1 cellular context compared by ENCODE assay signal in genomic region chr15:92074161-92074560, GRCh38.
TF ChIP-seq lines count a peak whose summit lies in the region.

No MANE protein-coding gene starts in this region.

TF ChIP-seq in WTC11, 78 proteins besides CTCF, POLR2A, EP300 and RAD21 (continued from another document):
- TF ChIP-seq PREB (CRISPR knock-in tag; IDR thresholded peaks at IDR 0.05; ENCODE audit: borderline replicate concordance) (no peak), FOXP1 (CRISPR knock-in tag; IDR thresholded peaks at IDR 0.05; ENCODE audit: borderline replicate concordance) (no peak), NFATC4 (CRISPR knock-in tag; IDR thresholded peaks at IDR 0.05) (no peak), ELF4 (CRISPR knock-in tag; IDR thresholded peaks at IDR 0.05; ENCODE audit: low read depth) (no peak), JAZF1 (CRISPR knock-in tag; IDR thresholded peaks at IDR 0.05) (no peak), NFE2L1 (CRISPR knock-in tag; IDR thresholded peaks at IDR 0.05) (no peak)
